Comparison of ENCODE assay signal across 21 cellular contexts in the genomic region with DNA sequence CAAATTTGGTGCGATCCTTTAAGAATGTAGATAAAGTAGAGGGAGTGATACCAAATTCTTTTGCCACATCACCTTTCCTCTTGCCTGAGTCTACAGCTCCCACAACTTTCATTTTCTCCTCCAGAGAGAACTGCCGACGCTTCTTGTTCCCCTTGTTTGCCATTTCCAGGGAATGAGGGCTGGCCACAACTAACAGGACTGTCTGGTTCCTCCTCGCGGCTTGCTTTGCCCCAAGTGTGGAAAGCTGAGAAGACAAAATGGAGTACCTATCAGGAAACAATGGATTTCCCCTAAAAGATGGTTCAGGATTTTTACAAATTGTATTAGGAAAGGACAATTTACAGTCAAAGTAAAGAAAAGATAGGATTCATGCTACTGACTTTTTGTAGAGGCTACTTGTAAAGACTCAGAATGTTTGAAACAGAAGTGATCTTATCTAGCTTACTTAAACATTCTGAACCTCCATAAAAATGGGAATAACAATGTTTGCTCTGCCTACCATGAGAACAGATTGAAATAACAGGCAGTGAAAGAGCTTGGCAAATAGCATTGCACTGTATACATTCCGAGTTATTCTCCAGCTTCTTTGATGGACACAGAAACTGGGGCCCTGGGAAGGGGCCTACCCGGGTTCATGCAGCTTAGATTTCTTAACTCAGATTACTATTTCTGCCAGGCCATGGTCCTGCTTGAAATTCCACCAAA. TPM values are rescaled to one million over a fixed set of nuclear protein-coding genes. Genes with fewer than 3 reads are reported as not detected.
DNase-seq lines count a peak whose midpoint lies in the region; ATAC-seq and TF ChIP-seq lines count a peak whose summit lies in the region.
"Had no signal": no experiment of that assay in that cellular context is flagged by ENCODE, and none has a peak within 500 bp of the region (broad histone marks: within the 10 kb centered on the region; RNA-seq: fewer than 3 reads in every experiment).

No MANE protein-coding gene starts in this region.

- H3K27me3 ChIP-seq in A673 (replicated peaks; ENCODE audit: insufficient read depth, low read depth, low read length, poor library complexity), result no peaks in the 10 kb centered on the region
- no peaks in the 10 kb centered on the region for H3K27me3 ChIP-seq in SK-N-SH (ENCODE audit: insufficient read depth)
- H3K27me3 ChIP-seq: Peyer's patch had no signal

- peaks cover 24% of the 10 kb centered on the region for H3F3A ChIP-seq in SK-N-SH (replicated peaks; ENCODE audit: insufficient read depth)

- H3K79me2 ChIP-seq in SK-N-SH (ENCODE audit: insufficient read depth), result peaks cover 19% of the 10 kb centered on the region

- H3K36me3 ChIP-seq in A673 (ENCODE audit: insufficient read depth, low read length, poor library complexity, severe bottlenecking) (peaks cover 11% of the 10 kb centered on the region), SK-N-SH (replicated peaks in 1 of 2; ENCODE audit: control insufficient read depth in 1 of 2, insufficient read depth in 2 of 2, low read length in 1 of 2) (peaks cover 5 to 23% of the 10 kb centered on the region in 2 experiments)

- no peak overlapping the region for H2AFZ ChIP-seq in SK-N-SH (ENCODE audit: low read depth)

- WGBS in SK-N-SH (ENCODE audit: low lambda C conversion rate), result 91% methylated on average over 7 of the region's 7 CpGs

- H3K4me2 ChIP-seq in SK-N-SH, result no peak overlapping the region

- CTCF ChIA-PET in A673 (lab: Charles Lee), result no interaction called here
- CTCF ChIA-PET in SK-N-SH (lab: Yijun Ruan, JAX), result interaction anchor here (1.3 to 8.8 kb wide), 5 partner anchors 37 to 354 kb away, joined by 5 to 506 read pairs (median 6); no protein-coding TSS in a partner anchor

- intact Hi-C loops in A673 (cut with micrococcal nuclease; ENCODE audit: unreplicated experiment), result no loop called here

- no peaks in the 10 kb centered on the region for H3K9me3 ChIP-seq in A673 (ENCODE audit: low read depth, low read length, poor library complexity, severe bottlenecking)
- no peaks in the 10 kb centered on the region for H3K9me3 ChIP-seq in SK-N-SH
- H3K9me3 ChIP-seq: Peyer's patch had no signal

- H4K20me1 ChIP-seq in SK-N-SH (ENCODE audit: insufficient read depth), result no peaks in the 10 kb centered on the region

- H3K9ac ChIP-seq in SK-N-SH, result no peak overlapping the region

- TF ChIP-seq CTCF in A673 (conservative IDR thresholded peaks at IDR 0.05; ENCODE audit: low read depth, low read length) (no peak), VCaP (conservative IDR thresholded peaks at IDR 0.05) (no peak), endothelial cell (IDR thresholded peaks at IDR 0.05; ENCODE audit: unreplicated experiment) (no peak), SK-N-SH (IDR thresholded peaks at IDR 0.05) (no peak)

- no peaks in the 10 kb centered on the region for H3K9me3 Mint-ChIP-seq in endothelial cell (ENCODE audit: unreplicated experiment)
- no peaks in the 10 kb centered on the region for H3K9me3 Mint-ChIP-seq in stimulated activated effector memory CD8-positive, alpha-beta T cell treated with anti-CD3 and anti-CD28 coated beads, Interleukin-12 subunit alpha, Interleukin-12 subunit beta, amount 100 ng/mL, for 72 hours

- no peaks in the 10 kb centered on the region for H3K9me2 ChIP-seq in SK-N-SH

- peaks cover 10% of the 10 kb centered on the region for H3K27me3 Mint-ChIP-seq in endothelial cell (ENCODE audit: unreplicated experiment)

- no peak for TF ChIP-seq EP300 in SK-N-SH (IDR thresholded peaks at IDR 0.05; ENCODE audit: borderline replicate concordance in 1 of 2, low read depth in 1 of 2, low read length in 1 of 2)

- POLR2A ChIA-PET in A673 (lab: Charles Lee; ENCODE audit: low non-redundant PET), result no interaction called here
- POLR2A ChIA-PET in SK-N-SH (lab: Yijun Ruan, JAX), result no interaction called here

- no TSS peak for BruUV-seq in A673 (replicated peaks; lab: Mats Ljungman, UMichigan)

- H3K4me1 ChIP-seq in A673 (ENCODE audit: insufficient read depth, low read length, poor library complexity, severe bottlenecking) (peaks cover 18% of the 10 kb centered on the region), SK-N-SH (ENCODE audit: control insufficient read depth in 1 of 2, insufficient read depth in 2 of 2, low read depth in 1 of 2, low read length in 1 of 2) (peaks cover 13 to 20% of the 10 kb centered on the region in 2 experiments; a peak in 2 of 4 replicates)

- no peak overlapping the region for H3K27ac Mint-ChIP-seq in endothelial cell (ENCODE audit: unreplicated experiment)
- H3K27ac Mint-ChIP-seq in stimulated activated effector memory CD8-positive, alpha-beta T cell treated with anti-CD3 and anti-CD28 coated beads, Interleukin-12 subunit alpha, Interleukin-12 subunit beta, amount 100 ng/mL, for 72 hours, result peak overlapping the region; percentile 8

- peak overlapping the region; percentile 56 for H3K4me3 Mint-ChIP-seq in endothelial cell (ENCODE audit: unreplicated experiment)
- H3K4me3 Mint-ChIP-seq in stimulated activated effector memory CD8-positive, alpha-beta T cell treated with anti-CD3 and anti-CD28 coated beads, Interleukin-12 subunit alpha, Interleukin-12 subunit beta, amount 100 ng/mL, for 72 hours, result no peak overlapping the region

- peaks cover 32% of the 10 kb centered on the region for H3K4me1 Mint-ChIP-seq in endothelial cell (ENCODE audit: unreplicated experiment)
- peaks cover 20% of the 10 kb centered on the region for H3K4me1 Mint-ChIP-seq in stimulated activated effector memory CD8-positive, alpha-beta T cell treated with anti-CD3 and anti-CD28 coated beads, Interleukin-12 subunit alpha, Interleukin-12 subunit beta, amount 100 ng/mL, for 72 hours

- no peak for ATAC-seq in stimulated activated effector memory CD8-positive, alpha-beta T cell treated with anti-CD3 and anti-CD28 coated beads, Interleukin-12 subunit alpha, Interleukin-12 subunit beta, amount 100 ng/mL, for 72 hours
- no peak for ATAC-seq in HG03175 (IDR thresholded peaks at IDR 0.05; ENCODE audit: unreplicated experiment)

- H3K4me3 ChIP-seq in A673 (ENCODE audit: low read depth, low read length, poor library complexity, severe bottlenecking) (no peak overlapping the region), SK-N-SH (ENCODE audit: low read depth in 2 of 2, low read length in 1 of 2) (no peak overlapping the region)
- H3K4me3 ChIP-seq: Peyer's patch had no signal

- peaks cover 20% of the 10 kb centered on the region for H3K36me3 Mint-ChIP-seq in endothelial cell (ENCODE audit: low read depth, unreplicated experiment)
- H3K36me3 Mint-ChIP-seq in stimulated activated effector memory CD8-positive, alpha-beta T cell treated with anti-CD3 and anti-CD28 coated beads, Interleukin-12 subunit alpha, Interleukin-12 subunit beta, amount 100 ng/mL, for 72 hours, result peaks cover 4% of the 10 kb centered on the region

- DNase-seq in A673 (ENCODE audit: low spot score) (no peak), endothelial cell (ENCODE audit: low spot score) (no peak), NCI-H82 treated with DMSO at 0.1 percent for 48 hours (lab: John Stamatoyannopoulos, UW; ENCODE audit: unreplicated experiment) (no peak), HUDEP-2 (lab: John Stamatoyannopoulos, UW; ENCODE audit: unreplicated experiment in 76 of 76) (no peak), SK-N-SH (no peak)
- DNase-seq in stimulated activated effector memory CD8-positive, alpha-beta T cell treated with anti-CD3 and anti-CD28 coated beads, Interleukin-12 subunit alpha, Interleukin-12 subunit beta, amount 100 ng/mL, for 72 hours (ENCODE audit: low spot score in 2 of 2), result no peak
- DNase-seq: ACHN, DMS 273 treated with DMSO at 0.1 percent for 48 hours, KBM-7, NCI-H1092, NCI-H1694, NCI-H446 treated with DMSO at 0.1 percent for 48 hours, NCI-H748 treated with DMSO at 0.1 percent for 48 hours, Peyer's patch, SHP77 had no signal

- no peak for TF ChIP-seq RAD21 in SK-N-SH (IDR thresholded peaks at IDR 0.05; ENCODE audit: low read length)

- H3K27ac ChIP-seq in A673 (ENCODE audit: low read depth, low read length, poor library complexity, severe bottlenecking) (peak overlapping the region; percentile 58), VCaP (peak overlapping the region; percentile 100), SK-N-SH (ENCODE audit: low read depth in 2 of 2, low read length in 1 of 2) (0 out of 4 replicates have a peak overlapping the region, but pooled peaks of 1 of the 2 experiments have one; percentile 25)
- H3K27ac ChIP-seq: HL-60, Peyer's patch had no signal

RNA-seq across cellular contexts. Expression of a gene that starts 4.1 kb away (rescaled TPM):
- total RNA-seq in A673 (2021) (7.3 and 7.5 TPM in 2 replicates), endothelial cell (ENCODE audit: unreplicated experiment) (3.5 TPM)
- polyA plus RNA-seq in SK-N-SH (2012; rRNA removed), result 4.7 and 4.8 TPM in 2 replicates
- polyA plus RNA-seq in SK-N-SH (2012; cell fraction: cytosol; rRNA removed), result 4.2 and 4.7 TPM in 2 replicates
- polyA plus RNA-seq in SK-N-SH (2012; cell fraction: nucleus; rRNA removed), result 4.2 and 6.3 TPM in 2 replicates

RNA-seq across cellular contexts. Expression of a gene that starts 4.2 kb away (rescaled TPM):
- total RNA-seq in A673 (2021) (52.6 and 55.6 TPM in 2 replicates), endothelial cell (ENCODE audit: unreplicated experiment) (55.7 TPM)
- 28.8 and 39.9 TPM in 2 replicates for polyA plus RNA-seq in SK-N-SH (2012; rRNA removed)
- polyA plus RNA-seq in SK-N-SH (2012; cell fraction: cytosol; rRNA removed), result 21.3 and 23.0 TPM in 2 replicates
- polyA plus RNA-seq in SK-N-SH (2012; cell fraction: nucleus; rRNA removed), result 80.4 and 109 TPM in 2 replicates

RNA-seq across cellular contexts. Expression of a gene that starts 35.8 kb away (rescaled TPM):
- total RNA-seq in A673 (2021) (83.0 and 96.6 TPM in 2 replicates), endothelial cell (ENCODE audit: unreplicated experiment) (22.2 TPM)
- 1.3 and 1.9 TPM in 2 replicates for polyA plus RNA-seq in SK-N-SH (2012; rRNA removed)
- 2.0 TPM in 2 replicates for polyA plus RNA-seq in SK-N-SH (2012; cell fraction: cytosol; rRNA removed)
- polyA plus RNA-seq in SK-N-SH (2012; cell fraction: nucleus; rRNA removed), result 0.89 and 1.7 TPM in 2 replicates

RNA-seq across cellular contexts. Expression of a gene that starts 51.7 kb away (rescaled TPM):
- total RNA-seq in A673 (2021), result 0.39 and 0.49 TPM in 2 replicates
- total RNA-seq in endothelial cell (ENCODE audit: unreplicated experiment), result not detected
- 0.05 and 0.06 TPM in 2 replicates for polyA plus RNA-seq in SK-N-SH (2012; rRNA removed)
- 0.06 and 0.07 TPM in 2 replicates for polyA plus RNA-seq in SK-N-SH (2012; cell fraction: cytosol; rRNA removed)
- polyA plus RNA-seq in SK-N-SH (2012; cell fraction: nucleus; rRNA removed), result 0.11 and 0.14 TPM in 2 replicates
- total RNA-seq: Daoy, H1, Peyer's patch had no signal
- polyA plus RNA-seq: BJ, H1 had no signal
